In the genomic region with DNA sequence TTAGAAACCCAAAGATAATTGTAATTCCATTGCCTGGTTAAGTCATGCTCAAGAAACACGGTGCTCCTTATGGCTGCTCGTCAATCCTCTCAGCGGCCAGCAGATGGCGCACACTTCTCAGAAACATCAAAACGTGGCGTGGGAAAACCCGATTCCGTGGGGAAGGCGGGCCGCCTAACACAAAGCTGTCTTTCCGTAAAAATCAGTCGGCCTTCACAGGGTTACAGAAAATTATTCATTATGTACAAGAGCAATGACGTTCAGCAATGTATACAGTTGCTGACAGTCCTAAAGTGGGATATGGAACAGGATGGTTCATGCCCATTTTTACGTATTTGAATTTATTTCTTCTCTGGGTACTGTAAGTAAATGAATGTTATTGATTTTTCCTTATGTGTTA, we compare ENCODE assay signal across 8 cellular contexts.
DNase-seq lines count a peak whose midpoint lies in the region; FAIRE-seq and TF ChIP-seq lines count a peak whose summit lies in the region.

No MANE protein-coding gene starts in this region.

- H3K27me3 ChIP-seq in mammary epithelial cell (ENCODE audit: insufficient read depth, low read length): no peaks in the 10 kb centered on the region

- DNase-seq in G401 (ENCODE audit: low spot score) (peak; percentile 82), H54 (ENCODE audit: insufficient read length, low spot score) (no peak), NCI-H1092 treated with DMSO at 0.1 percent for 48 hours (lab: John Stamatoyannopoulos, UW) (peak; percentile 46), UCSD-AML1 (lab: John Stamatoyannopoulos, UW; ENCODE audit: unreplicated experiment) (peak; percentile 76), mammary epithelial cell (peak; percentile 40), inferior parietal cortex (ENCODE audit: extremely low spot score) (peak; percentile 92), GOT3 (lab: John Stamatoyannopoulos, UW) (no peak)
- DNase-seq in stimulated activated CD4-positive, alpha-beta T cell treated with anti-CD3 and anti-CD28 coated beads, Interleukin-15, amount 100 ng/mL, for 48 hours (ENCODE audit: low read depth in 2 of 2): peak; percentile 15 to 51

- in situ Hi-C loops in G401 (cut with HindIII; ENCODE audit: low sequenced_read_pairs) (no loop called here), mammary epithelial cell (cut with MboI; ENCODE audit: low sequenced_read_pairs in 2 of 2) (loop anchor here (10.0 to 25.0 kb wide), 6 partner anchors 345 to 852 kb away; no protein-coding TSS in a partner anchor)

- no peaks in the 10 kb centered on the region for H4K20me1 ChIP-seq in mammary epithelial cell (ENCODE audit: insufficient read depth, low read length)

- H3K4me3 ChIP-seq in mammary epithelial cell (replicated peaks in 1 of 3; ENCODE audit: insufficient read depth in 1 of 3, low read depth in 2 of 3, low read length in 3 of 3): peak overlapping the region; percentile 28 to 34 (median 30)

- dilution Hi-C loops in mammary epithelial cell (cut with HindIII; ENCODE audit: low sequenced_read_pairs): loop anchor here (25.0 kb wide), 1 partner anchor 452 kb away; no protein-coding TSS in a partner anchor

- intact Hi-C loops in mammary epithelial cell (cut with micrococcal nuclease): loop anchor here (1.0 to 5.0 kb wide), 5 partner anchors 113 to 858 kb away; no protein-coding TSS in a partner anchor

- H3K36me3 ChIP-seq in mammary epithelial cell (ENCODE audit: insufficient read depth, low read length): no peaks in the 10 kb centered on the region

- H3K4me2 ChIP-seq in mammary epithelial cell (ENCODE audit: insufficient read depth, low read depth, low read length): peak overlapping the region; percentile 81

- H3K9ac ChIP-seq in mammary epithelial cell (ENCODE audit: insufficient read depth, low read length): no peak overlapping the region

- WGBS in mammary epithelial cell (ENCODE audit: low coverage, missing lambda C conversion rate): 7% methylated on average over 14 of the region's 14 CpGs

- no peaks in the 10 kb centered on the region for H3K4me1 ChIP-seq in mammary epithelial cell (ENCODE audit: insufficient read depth, low read length)

- no TSS peak for BruUV-seq in mammary epithelial cell (replicated peaks; lab: Mats Ljungman, UMichigan)

- peak; percentile 87 to 88 for TF ChIP-seq CTCF in mammary epithelial cell (conservative IDR thresholded peaks at IDR 0.05 in 1 of 2, IDR thresholded peaks at IDR 0.05 in 1 of 2; ENCODE audit: extremely low read depth in 1 of 2, insufficient read depth in 1 of 2, low read depth in 1 of 2, low read length in 2 of 2)

- CTCF ChIA-PET in mammary epithelial cell (lab: Charles Lee; ENCODE audit: low non-redundant PET): interaction anchor here (0.6 kb wide), 3 partner anchors 47 to 439 kb away, joined by 3 to 6 read pairs (median 3); no protein-coding TSS in a partner anchor

- no peak for TF ChIP-seq POLR2A in H54 (IDR thresholded peaks at IDR 0.05; ENCODE audit: low read depth, low read length)

- peak; percentile 23 for FAIRE-seq in H54 (lab: Jason Lieb, UNC)

- H3K27ac ChIP-seq in mammary epithelial cell (ENCODE audit: insufficient read depth, low read depth, low read length): no peak overlapping the region

- H2AFZ ChIP-seq in mammary epithelial cell (ENCODE audit: low read depth, low read length): peak overlapping the region; percentile 58

- H3K9me3 ChIP-seq in mammary epithelial cell (replicated peaks; ENCODE audit: insufficient read depth, low read length): no peaks in the 10 kb centered on the region

- no peaks in the 10 kb centered on the region for H3K79me2 ChIP-seq in mammary epithelial cell (ENCODE audit: insufficient read depth, low read length)

Comparison
In these comparisons a context has a peak if more than half of its experiments do, and no peak if none do; other contexts are left out.
1. DNase-seq: peak in G401 (single experiment), NCI-H1092 treated with DMSO at 0.1 percent for 48 hours (single experiment), UCSD-AML1 (single experiment), mammary epithelial cell (single experiment), inferior parietal cortex (single experiment) and stimulated activated CD4-positive, alpha-beta T cell treated with anti-CD3 and anti-CD28 coated beads, Interleukin-15, amount 100 ng/mL, for 48 hours (2 of 2); none in H54 (single experiment) and GOT3 (single experiment).